1 cellular context compared by ENCODE assay signal in the genomic region with DNA sequence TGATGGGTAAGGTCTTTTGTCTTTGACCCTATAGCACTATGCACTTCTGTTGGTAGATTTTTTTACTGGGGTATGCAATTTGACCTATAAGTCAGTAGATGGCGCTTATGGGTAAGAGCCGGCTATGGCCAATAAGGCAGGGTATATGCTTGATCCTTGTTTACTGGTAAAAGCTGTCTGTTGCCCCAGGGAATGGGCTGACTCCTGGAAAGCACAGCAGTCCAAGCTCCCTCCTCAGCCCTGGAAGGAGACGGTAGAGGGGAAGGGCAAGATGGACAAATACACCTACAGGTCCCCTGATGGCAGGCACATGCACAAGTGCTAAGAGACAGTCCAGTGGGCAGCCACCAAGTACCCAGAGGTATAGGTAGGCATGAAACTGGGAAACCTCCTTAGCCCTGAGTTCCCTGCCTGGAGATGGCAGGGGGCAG.
TF ChIP-seq lines count a peak whose summit lies in the region.

No MANE protein-coding gene starts in this region.

TF ChIP-seq in WTC11, 78 proteins besides CTCF, POLR2A, EP300 and RAD21 (continued from another document):
- TF ChIP-seq, protein P1, sequence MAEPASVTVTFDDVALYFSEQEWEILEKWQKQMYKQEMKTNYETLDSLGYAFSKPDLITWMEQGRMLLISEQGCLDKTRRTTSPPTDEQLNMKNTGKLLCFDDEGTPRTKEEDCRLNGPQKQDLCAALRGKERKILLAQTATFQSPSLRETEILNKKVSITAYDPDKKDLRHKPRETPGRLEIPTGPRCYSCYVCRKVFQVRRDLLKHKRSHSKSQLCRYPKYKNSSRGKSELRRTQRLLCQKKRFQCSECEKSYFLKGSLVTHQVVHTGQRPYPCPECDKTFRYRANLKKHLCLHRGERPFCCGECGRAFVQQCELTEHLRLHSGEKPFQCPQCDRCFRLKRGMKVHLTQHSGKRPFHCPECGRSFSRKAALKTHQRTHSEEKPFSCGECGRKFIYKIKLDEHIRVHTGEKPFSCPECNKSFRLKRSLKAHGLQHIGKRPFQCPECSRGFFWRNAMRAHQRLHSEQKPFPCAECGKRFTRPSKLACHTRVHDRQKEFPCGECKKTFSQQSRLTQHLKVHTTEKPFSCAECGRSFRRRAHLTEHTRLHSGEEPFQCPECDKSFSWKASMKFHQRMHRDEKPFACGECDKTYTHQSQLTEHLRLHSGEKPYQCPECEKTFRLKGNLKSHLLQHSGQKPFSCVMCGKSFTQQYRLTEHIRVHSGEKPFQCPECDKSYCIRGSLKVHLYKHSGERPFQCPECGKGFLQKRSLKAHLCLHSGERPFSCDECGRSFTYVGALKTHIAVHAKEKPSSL (CRISPR knock-in tag; conservative IDR thresholded peaks at IDR 0.05) = no peak
- TF ChIP-seq PRRX2 (CRISPR knock-in tag; IDR thresholded peaks at IDR 0.05) (no peak), ZNF219 (CRISPR knock-in tag; IDR thresholded peaks at IDR 0.05; ENCODE audit: borderline replicate concordance) (no peak), FOXP1 (CRISPR knock-in tag; IDR thresholded peaks at IDR 0.05; ENCODE audit: borderline replicate concordance) (no peak), NR3C1 (CRISPR knock-in tag; conservative IDR thresholded peaks at IDR 0.05; ENCODE audit: low read depth) (no peak), SMAD3 (CRISPR knock-in tag; IDR thresholded peaks at IDR 0.05; ENCODE audit: borderline replicate concordance) (no peak)
- TF ChIP-seq, protein P2, sequence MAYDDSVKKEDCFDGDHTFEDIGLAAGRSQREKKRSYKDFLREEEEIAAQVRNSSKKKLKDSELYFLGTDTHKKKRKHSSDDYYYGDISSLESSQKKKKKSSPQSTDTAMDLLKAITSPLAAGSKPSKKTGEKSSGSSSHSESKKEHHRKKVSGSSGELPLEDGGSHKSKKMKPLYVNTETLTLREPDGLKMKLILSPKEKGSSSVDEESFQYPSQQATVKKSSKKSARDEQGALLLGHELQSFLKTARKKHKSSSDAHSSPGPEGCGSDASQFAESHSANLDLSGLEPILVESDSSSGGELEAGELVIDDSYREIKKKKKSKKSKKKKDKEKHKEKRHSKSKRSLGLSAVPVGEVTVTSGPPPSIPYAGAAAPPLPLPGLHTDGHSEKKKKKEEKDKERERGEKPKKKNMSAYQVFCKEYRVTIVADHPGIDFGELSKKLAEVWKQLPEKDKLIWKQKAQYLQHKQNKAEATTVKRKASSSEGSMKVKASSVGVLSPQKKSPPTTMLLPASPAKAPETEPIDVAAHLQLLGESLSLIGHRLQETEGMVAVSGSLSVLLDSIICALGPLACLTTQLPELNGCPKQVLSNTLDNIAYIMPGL (CRISPR knock-in tag; IDR thresholded peaks at IDR 0.05) = no peak
- TF ChIP-seq, protein P3, sequence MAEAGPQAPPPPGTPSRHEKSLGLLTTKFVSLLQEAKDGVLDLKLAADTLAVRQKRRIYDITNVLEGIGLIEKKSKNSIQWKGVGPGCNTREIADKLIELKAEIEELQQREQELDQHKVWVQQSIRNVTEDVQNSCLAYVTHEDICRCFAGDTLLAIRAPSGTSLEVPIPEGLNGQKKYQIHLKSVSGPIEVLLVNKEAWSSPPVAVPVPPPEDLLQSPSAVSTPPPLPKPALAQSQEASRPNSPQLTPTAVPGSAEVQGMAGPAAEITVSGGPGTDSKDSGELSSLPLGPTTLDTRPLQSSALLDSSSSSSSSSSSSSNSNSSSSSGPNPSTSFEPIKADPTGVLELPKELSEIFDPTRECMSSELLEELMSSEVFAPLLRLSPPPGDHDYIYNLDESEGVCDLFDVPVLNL (CRISPR knock-in tag; IDR thresholded peaks at IDR 0.05; ENCODE audit: borderline replicate concordance, low read depth) = no peak
- TF ChIP-seq, protein P4, sequence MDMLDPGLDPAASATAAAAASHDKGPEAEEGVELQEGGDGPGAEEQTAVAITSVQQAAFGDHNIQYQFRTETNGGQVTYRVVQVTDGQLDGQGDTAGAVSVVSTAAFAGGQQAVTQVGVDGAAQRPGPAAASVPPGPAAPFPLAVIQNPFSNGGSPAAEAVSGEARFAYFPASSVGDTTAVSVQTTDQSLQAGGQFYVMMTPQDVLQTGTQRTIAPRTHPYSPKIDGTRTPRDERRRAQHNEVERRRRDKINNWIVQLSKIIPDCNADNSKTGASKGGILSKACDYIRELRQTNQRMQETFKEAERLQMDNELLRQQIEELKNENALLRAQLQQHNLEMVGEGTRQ (CRISPR knock-in tag; IDR thresholded peaks at IDR 0.05) = no peak
- TF ChIP-seq, protein P5, sequence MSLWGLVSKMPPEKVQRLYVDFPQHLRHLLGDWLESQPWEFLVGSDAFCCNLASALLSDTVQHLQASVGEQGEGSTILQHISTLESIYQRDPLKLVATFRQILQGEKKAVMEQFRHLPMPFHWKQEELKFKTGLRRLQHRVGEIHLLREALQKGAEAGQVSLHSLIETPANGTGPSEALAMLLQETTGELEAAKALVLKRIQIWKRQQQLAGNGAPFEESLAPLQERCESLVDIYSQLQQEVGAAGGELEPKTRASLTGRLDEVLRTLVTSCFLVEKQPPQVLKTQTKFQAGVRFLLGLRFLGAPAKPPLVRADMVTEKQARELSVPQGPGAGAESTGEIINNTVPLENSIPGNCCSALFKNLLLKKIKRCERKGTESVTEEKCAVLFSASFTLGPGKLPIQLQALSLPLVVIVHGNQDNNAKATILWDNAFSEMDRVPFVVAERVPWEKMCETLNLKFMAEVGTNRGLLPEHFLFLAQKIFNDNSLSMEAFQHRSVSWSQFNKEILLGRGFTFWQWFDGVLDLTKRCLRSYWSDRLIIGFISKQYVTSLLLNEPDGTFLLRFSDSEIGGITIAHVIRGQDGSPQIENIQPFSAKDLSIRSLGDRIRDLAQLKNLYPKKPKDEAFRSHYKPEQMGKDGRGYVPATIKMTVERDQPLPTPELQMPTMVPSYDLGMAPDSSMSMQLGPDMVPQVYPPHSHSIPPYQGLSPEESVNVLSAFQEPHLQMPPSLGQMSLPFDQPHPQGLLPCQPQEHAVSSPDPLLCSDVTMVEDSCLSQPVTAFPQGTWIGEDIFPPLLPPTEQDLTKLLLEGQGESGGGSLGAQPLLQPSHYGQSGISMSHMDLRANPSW (CRISPR knock-in tag; conservative IDR thresholded peaks at IDR 0.05; ENCODE audit: low read depth) = no peak
